In genomic region chr10:119303886-119304285, GRCh38 we compare ENCODE assay signal across 1 cellular context.
TF ChIP-seq lines count a peak whose summit lies in the region.

No MANE protein-coding gene starts in this region.

TF ChIP-seq in A549, 52 proteins besides CTCF, POLR2A, EP300 and RAD21 (continued from another document):
- TF ChIP-seq HMGXB4 (CRISPR knock-in tag; IDR thresholded peaks at IDR 0.05; ENCODE audit: borderline replicate concordance) (no peak), ZFP36 (IDR thresholded peaks at IDR 0.05; ENCODE audit: borderline replicate concordance, partially characterized antibody) (no peak)
TF ChIP-seq in A549: peak in this region for 2.
